ENCODE assay signal across 16 cellular contexts in genomic region chr11:120832609-120833221, GRCh38.
DNase-seq lines count a peak whose midpoint lies in the region; ATAC-seq and TF ChIP-seq lines count a peak whose summit lies in the region.
"Had no signal": no experiment of that assay in that cellular context is flagged by ENCODE, and none has a peak within 500 bp of the region (broad histone marks: within the 10 kb centered on the region; RNA-seq: fewer than 3 reads in every experiment).

No MANE protein-coding gene starts in this region.

- in situ Hi-C loops in GM23248 (cut with MboI) (no loop called here), ACHN (cut with HindIII; ENCODE audit: low pct_ligation_motif_present, low pct_unique_long_range_greater_than_20kb, low sequenced_read_pairs) (no loop called here)

- CTCF ChIA-PET in SK-N-SH (lab: Yijun Ruan, JAX), result interaction anchor here (1.0 to 2.1 kb wide), 5 partner anchors 10 to 322 kb away, joined by 3 to 13 read pairs (median 4); no protein-coding TSS in a partner anchor

- H3K9me2 ChIP-seq in SK-N-SH, result no peaks in the 10 kb centered on the region
- H3K9me2 ChIP-seq in GM23248 (ENCODE audit: insufficient read depth), result no peaks in the 10 kb centered on the region

- no peak overlapping the region for H3K4me2 ChIP-seq in SK-N-SH
- H3K4me2 ChIP-seq in GM23248 (ENCODE audit: unreplicated experiment), result no peak overlapping the region

- H3K36me3 ChIP-seq in SK-N-SH (replicated peaks in 1 of 2; ENCODE audit: control insufficient read depth in 1 of 2, insufficient read depth in 2 of 2, low read length in 1 of 2) (no peaks in the 10 kb centered on the region), GM23248 (ENCODE audit: low read depth) (no peaks in the 10 kb centered on the region), SJCRH30 (no peaks in the 10 kb centered on the region)
- H3K36me3 ChIP-seq: SJSA1, thyroid gland had no signal

- H3F3A ChIP-seq in SK-N-SH (replicated peaks; ENCODE audit: insufficient read depth) (no peaks in the 10 kb centered on the region), GM23248 (ENCODE audit: insufficient read depth) (no peaks in the 10 kb centered on the region)

- H3K4me3 ChIP-seq in SK-N-SH (ENCODE audit: low read depth in 2 of 2, low read length in 1 of 2) (no peak overlapping the region), GM23248 (no peak overlapping the region), SJCRH30 (no peak overlapping the region)
- H3K4me3 ChIP-seq: SJSA1, thyroid gland had no signal

- H3K9me3 ChIP-seq in SK-N-SH (no peaks in the 10 kb centered on the region), GM23248 (ENCODE audit: low read depth) (no peaks in the 10 kb centered on the region), SJCRH30 (replicated peaks) (no peaks in the 10 kb centered on the region)
- H3K9me3 ChIP-seq: SJSA1, thyroid gland had no signal

- TF ChIP-seq EP300 in SK-N-SH (IDR thresholded peaks at IDR 0.05; ENCODE audit: borderline replicate concordance in 1 of 2, low read depth in 1 of 2, low read length in 1 of 2), result no peak

- POLR2A ChIA-PET in SK-N-SH (lab: Yijun Ruan, JAX), result interaction anchor here (0.8 kb wide), 1 partner anchor 14 kb away, joined by 3 read pairs; no protein-coding TSS in a partner anchor

- H2AFZ ChIP-seq in SK-N-SH (ENCODE audit: low read depth), result no peak overlapping the region
- H2AFZ ChIP-seq in GM23248, result no peak overlapping the region

- H3K27ac ChIP-seq in SK-N-SH (ENCODE audit: low read depth in 2 of 2, low read length in 1 of 2) (no peak overlapping the region), GM23248 (no peak overlapping the region), SJCRH30 (no peak overlapping the region)
- H3K27ac ChIP-seq: SJSA1, thyroid gland had no signal

- H3K4me1 ChIP-seq in SK-N-SH (ENCODE audit: control insufficient read depth in 1 of 2, insufficient read depth in 2 of 2, low read depth in 1 of 2, low read length in 1 of 2), result peaks cover 0 to 29% of the 10 kb centered on the region in 2 experiments; a peak in 1 of 4 replicates
- H3K4me1 ChIP-seq in GM23248 (ENCODE audit: insufficient read depth), result no peaks in the 10 kb centered on the region
- H3K4me1 ChIP-seq in SJCRH30, result no peaks in the 10 kb centered on the region
- H3K4me1 ChIP-seq: SJSA1, thyroid gland had no signal

- H4K20me1 ChIP-seq in SK-N-SH (ENCODE audit: insufficient read depth) (no peaks in the 10 kb centered on the region), GM23248 (ENCODE audit: insufficient read depth) (no peaks in the 10 kb centered on the region)

- H3K27me3 ChIP-seq in SK-N-SH (ENCODE audit: insufficient read depth) (no peaks in the 10 kb centered on the region), GM23248 (replicated peaks; ENCODE audit: insufficient read depth) (peaks cover 31% of the 10 kb centered on the region), SJCRH30 (no peaks in the 10 kb centered on the region)
- H3K27me3 ChIP-seq: SJSA1, thyroid gland had no signal

- no peak for TF ChIP-seq RAD21 in SK-N-SH (IDR thresholded peaks at IDR 0.05; ENCODE audit: low read length)

- H3K9ac ChIP-seq in SK-N-SH (no peak overlapping the region), GM23248 (no peak overlapping the region)

- 58% methylated on average over 10 of the region's 16 CpGs for WGBS in SK-N-SH (ENCODE audit: low lambda C conversion rate)
- 25 to 29% methylated on average over 16 of the region's 16 CpGs for WGBS in GM23248 (ENCODE audit: low coverage in 1 of 2, low lambda C conversion rate in 2 of 2, missing lambda C conversion rate in 2 of 2), 2 experiments

- no peaks in the 10 kb centered on the region for H3K79me2 ChIP-seq in SK-N-SH (ENCODE audit: insufficient read depth)
- no peaks in the 10 kb centered on the region for H3K79me2 ChIP-seq in GM23248 (ENCODE audit: insufficient read depth)

- no peak for TF ChIP-seq CTCF in SK-N-SH (IDR thresholded peaks at IDR 0.05)

- DNase-seq in SK-N-SH (no peak), cerebellum (ENCODE audit: low spot score) (peak; percentile 7), medulla oblongata (ENCODE audit: extremely low spot score) (peak; percentile 66), GM23248 (no peak), SJCRH30 (no peak), ACHN (no peak), T-helper 1 cell (no peak)
- DNase-seq: activated CD8-positive, alpha-beta memory T cell treated with anti-CD3 and anti-CD28 coated beads, Interleukin-2, amount 10 ng/mL, durations not matched to agents 7 days and 5 days; activated naive CD4-positive, alpha-beta T cell treated with anti-CD3 and anti-CD28 coated beads, Interleukin-2, amount 50 U/mL, for 16 hours; mammary epithelial cell; NCI-H774; occipital lobe; stimulated activated CD4-positive, alpha-beta T cell treated with anti-CD3 and anti-CD28 coated beads, Interleukin-15, amount 100 ng/mL, for 24 hours; thyroid gland had no signal

- ATAC-seq in SK-N-SH treated with all-trans-retinoic acid at 6 μM for 48 hours, result no peak
- ATAC-seq: activated CD8-positive, alpha-beta memory T cell treated with anti-CD3 and anti-CD28 coated beads, Interleukin-2, amount 10 ng/mL, durations not matched to agents 7 days and 5 days had no signal

TF ChIP-seq in SK-N-SH, 30 proteins besides CTCF, POLR2A, EP300 and RAD21:
- TF ChIP-seq FOXJ3 (CRISPR knock-in tag; IDR thresholded peaks at IDR 0.05) (no peak), GATA2 (CRISPR knock-in tag; IDR thresholded peaks at IDR 0.05) (peak; percentile 65)

TF ChIP-seq in SK-N-SH treated with all-trans-retinoic acid at 6 μM for 48 hours, 23 proteins besides CTCF, POLR2A, EP300 and RAD21:
- TF ChIP-seq OSR1 (CRISPR knock-in tag; IDR thresholded peaks at IDR 0.05) (no peak), TCF4 (CRISPR knock-in tag; IDR thresholded peaks at IDR 0.05; ENCODE audit: borderline replicate concordance) (no peak), PPARA (CRISPR knock-in tag; IDR thresholded peaks at IDR 0.05; ENCODE audit: borderline replicate concordance) (no peak), TOX (CRISPR knock-in tag; IDR thresholded peaks at IDR 0.05; ENCODE audit: borderline replicate concordance) (no peak), ZFP3 (CRISPR knock-in tag; IDR thresholded peaks at IDR 0.05) (no peak), CSDC2 (CRISPR knock-in tag; IDR thresholded peaks at IDR 0.05) (no peak), ZFP30 (CRISPR knock-in tag; IDR thresholded peaks at IDR 0.05) (no peak), ESRRG (CRISPR knock-in tag; IDR thresholded peaks at IDR 0.05) (no peak)

Comparison
In these comparisons a context has a peak if more than half of its experiments do, and no peak if none do; other contexts are left out.
1. DNase-seq: peak in cerebellum (single experiment) and medulla oblongata (single experiment); none in SK-N-SH (single experiment), GM23248 (single experiment), SJCRH30 (0 of 2), ACHN (single experiment) and T-helper 1 cell (0 of 5).